Comparison of ENCODE assay signal across 25 cellular contexts in genomic region chr19:47476438-47476972, GRCh38. TPM values are rescaled to one million over a fixed set of nuclear protein-coding genes. Genes with fewer than 3 reads are reported as not detected.
"Had no signal": no experiment of that assay in that cellular context is flagged by ENCODE, and none has a peak within 500 bp of the region (broad histone marks: within the 10 kb centered on the region; RNA-seq: fewer than 3 reads in every experiment).

No MANE protein-coding gene starts in this region.

- H3K4me3 ChIP-seq: coronary artery, dorsolateral prefrontal cortex, esophagus muscularis mucosa, heart right ventricle, left lung, lung had no signal

- ATAC-seq: foreskin keratinocyte, heart right ventricle, left cardiac atrium, left lung, left ventricle myocardium superior had no signal

- DNase-seq: dermis blood vessel endothelial cell; dorsolateral prefrontal cortex; effector CD4-positive, alpha-beta T cell; effector memory CD4-positive, alpha-beta T cell; foreskin keratinocyte; glutamatergic neuron; head of caudate nucleus; heart right ventricle; hippocampal formation; left cardiac atrium; left ventricle myocardium superior; mammary epithelial cell; mesendoderm; midbrain had no signal

- H3K4me1 ChIP-seq: foreskin keratinocyte, left lung had no signal

- H3K27ac ChIP-seq: coronary artery, dorsolateral prefrontal cortex, esophagus muscularis mucosa, foreskin keratinocyte, heart right ventricle, left lung had no signal

- H3K36me3 ChIP-seq: heart right ventricle, left lung had no signal

- H3K9me3 ChIP-seq: esophagus muscularis mucosa, heart right ventricle, left lung had no signal

RNA-seq across cellular contexts. Expression of gene SLC8A2, which starts 4.8 kb away (rescaled TPM):
- total RNA-seq: endothelial cell of umbilical vein, epithelial cell of proximal tubule, fibroblast of villous mesenchyme, glomerular endothelial cell, kidney epithelial cell, left ventricle myocardium superior, mononuclear cell had no signal
- polyA plus RNA-seq: endothelial cell of umbilical vein, fibroblast of lung had no signal

RNA-seq across cellular contexts. Expression of gene MEIS3, which starts 57.2 kb away (rescaled TPM):
- total RNA-seq: dermis blood vessel endothelial cell, mononuclear cell had no signal
- polyA plus RNA-seq: endothelial cell of umbilical vein had no signal
